In the genomic region with DNA sequence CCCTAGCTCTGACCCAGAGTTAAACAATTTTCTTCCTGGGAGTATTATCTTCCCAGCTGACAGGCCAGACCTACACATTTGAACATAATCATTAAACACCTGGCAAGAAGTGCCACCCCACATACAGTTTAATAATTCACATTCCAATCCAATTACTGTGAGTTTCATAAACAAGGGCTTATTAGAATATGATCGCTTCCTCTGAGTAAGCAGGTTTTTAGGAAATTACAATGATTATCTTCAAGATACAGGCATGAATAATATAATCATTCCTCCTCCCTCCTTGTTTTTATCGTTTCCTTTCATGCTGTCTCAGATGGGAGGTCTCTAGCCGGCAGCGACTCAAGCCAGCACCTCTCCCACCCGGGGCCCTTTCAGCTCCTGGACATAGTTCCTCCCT, we compare ENCODE assay signal across 29 cellular contexts. TPM values are rescaled to one million over a fixed set of nuclear protein-coding genes. Genes with fewer than 3 reads are reported as not detected.
DNase-seq lines count a peak whose midpoint lies in the region; ATAC-seq and TF ChIP-seq lines count a peak whose summit lies in the region.
"Had no signal": no experiment of that assay in that cellular context is flagged by ENCODE, and none has a peak within 500 bp of the region (broad histone marks: within the 10 kb centered on the region; RNA-seq: fewer than 3 reads in every experiment).

No MANE protein-coding gene starts in this region.

- no peak overlapping the region for H3K4ac ChIP-seq in trophoblast cell (ENCODE audit: low read depth, low read length)

- H2BK5ac ChIP-seq in trophoblast cell (ENCODE audit: low read depth, low read length, poor library complexity): no peak overlapping the region

- H3K27ac ChIP-seq in HCT116 (ENCODE audit: low read depth, low read length): no peak overlapping the region
- no peak overlapping the region for H3K27ac ChIP-seq in RWPE1
- no peak overlapping the region for H3K27ac ChIP-seq in trophoblast cell (ENCODE audit: low read depth, low read length)
- H3K27ac ChIP-seq: body of pancreas, C4-2B, colonic mucosa, heart right ventricle, left ventricle myocardium inferior, suprapubic skin, vagina had no signal

- no peak overlapping the region for H3K18ac ChIP-seq in trophoblast cell (ENCODE audit: low read length)

- no peaks in the 10 kb centered on the region for H4K20me1 ChIP-seq in HCT116 (ENCODE audit: insufficient read depth)

- no TSS peak for BruUV-seq in HCT116 (replicated peaks; lab: Mats Ljungman, UMichigan)

- no peak overlapping the region for H2AFZ ChIP-seq in HCT116 (ENCODE audit: low read depth, low read length, poor library complexity, severe bottlenecking)
- no peak overlapping the region for H2AFZ ChIP-seq in trophoblast cell (ENCODE audit: insufficient read depth, low read length, poor library complexity)

- CTCF ChIA-PET in HCT116 (lab: Charles Lee): interaction anchor here (3.0 kb wide), 1 partner anchor 25 kb away, joined by 13 read pairs; no protein-coding TSS in a partner anchor
- CTCF ChIA-PET in RWPE1 (lab: Yijun Ruan, JAX): no interaction called here

- H3K36me3 ChIP-seq in HCT116 (ENCODE audit: control insufficient read depth in 1 of 2, insufficient read depth in 2 of 2, low read length in 2 of 2) (no peaks in the 10 kb centered on the region), trophoblast cell (ENCODE audit: control insufficient read depth in 1 of 2, insufficient read depth in 2 of 2, low read length in 2 of 2) (no peaks in the 10 kb centered on the region)
- H3K36me3 ChIP-seq: colonic mucosa, heart right ventricle, left ventricle myocardium inferior, suprapubic skin, vagina had no signal

- no peak overlapping the region for H4K12ac ChIP-seq in trophoblast cell (ENCODE audit: low read depth, low read length)

- no peak overlapping the region for H2AK5ac ChIP-seq in trophoblast cell (ENCODE audit: low read length)

- H4K8ac ChIP-seq in trophoblast cell (ENCODE audit: low read depth, low read length): no peak overlapping the region

- no peaks in the 10 kb centered on the region for H3K79me2 ChIP-seq in HCT116 (ENCODE audit: insufficient read depth, low read length)
- H3K79me2 ChIP-seq in trophoblast cell (ENCODE audit: control insufficient read depth, insufficient read depth, low read length, poor library complexity): no peaks in the 10 kb centered on the region

- no peak overlapping the region for H3K23ac ChIP-seq in trophoblast cell (ENCODE audit: low read length)

- H2BK12ac ChIP-seq in trophoblast cell (ENCODE audit: low read length): no peak overlapping the region

- H3K9me3 ChIP-seq in HCT116 (ENCODE audit: control insufficient read depth in 1 of 2, insufficient read depth in 1 of 2, low read depth in 1 of 2, low read length in 2 of 2): no peaks in the 10 kb centered on the region
- H3K9me3 ChIP-seq in trophoblast cell (ENCODE audit: insufficient read depth, low read depth, low read length): no peaks in the 10 kb centered on the region
- H3K9me3 ChIP-seq: body of pancreas, colonic mucosa, suprapubic skin, vagina had no signal

- ATAC-seq in HCT116: no peak
- ATAC-seq: activated CD4-positive, CD25-positive, alpha-beta regulatory T cell treated with anti-CD3 and anti-CD28 coated beads, Interleukin-2, amount 50 U/mL, for 24 hours; body of pancreas; heart right ventricle; natural killer cell; Right ventricle myocardium inferior; stimulated activated memory B cell treated with anti-CD40 and anti-IgM and Interleukin-4, amounts not matched to agents 10 μg/mL and 1 μg/mL and 100 μg/mL, for 72 hours had no signal

- H3K14ac ChIP-seq in trophoblast cell (ENCODE audit: low read length): no peak overlapping the region

- H3K4me2 ChIP-seq in HCT116 (ENCODE audit: low read length) (0 out of 2 replicates have a peak overlapping the region, but pooled peaks have one; percentile 9), trophoblast cell (ENCODE audit: low read length) (no peak overlapping the region)

- no CpG with 5 or more reads among the region's 5 CpGs for WGBS in trophoblast cell (ENCODE audit: extremely low coverage, insufficient coverage, insufficient read length)

- no peak overlapping the region for H4K91ac ChIP-seq in trophoblast cell (ENCODE audit: low read depth, low read length)

- TF ChIP-seq POLR2A in HCT116 (IDR thresholded peaks at IDR 0.05; ENCODE audit: borderline replicate concordance, extremely low read depth, insufficient read depth, insufficient read length): no peak

- H3K9ac ChIP-seq in HCT116 (ENCODE audit: low read length) (no peak overlapping the region), trophoblast cell (ENCODE audit: low read length) (no peak overlapping the region)

- H3K79me1 ChIP-seq in trophoblast cell (ENCODE audit: low read length): no peaks in the 10 kb centered on the region

- H3K4me3 ChIP-seq in HCT116 (replicated peaks in 1 of 2; ENCODE audit: low read depth in 1 of 2, low read length in 2 of 2): no peak overlapping the region
- no peak overlapping the region for H3K4me3 ChIP-seq in trophoblast cell (ENCODE audit: low read depth, low read length)
- H3K4me3 ChIP-seq: body of pancreas, colonic mucosa, heart right ventricle, left ventricle myocardium inferior, suprapubic skin, vagina had no signal

- RAD21 ChIA-PET in HCT116 (lab: Charles Lee; ENCODE audit: low non-redundant PET in 1 of 2, low total read pairs in 2 of 2, uncharacterized antibody in 2 of 2, unreplicated experiment in 2 of 2): no interaction called here

- H3K27me3 ChIP-seq in HCT116 (ENCODE audit: insufficient read depth, low read length) (no peaks in the 10 kb centered on the region), trophoblast cell (ENCODE audit: insufficient read depth, low read length) (no peaks in the 10 kb centered on the region)
- H3K27me3 ChIP-seq: body of pancreas, colonic mucosa, heart right ventricle, suprapubic skin, vagina had no signal

- no peak overlapping the region for H2BK120ac ChIP-seq in trophoblast cell (ENCODE audit: insufficient read depth, low read length, poor library complexity)

- no peak for TF ChIP-seq RAD21 in HCT116 (IDR thresholded peaks at IDR 0.05; ENCODE audit: low read depth)

- H3K9me2 ChIP-seq in HCT116 (ENCODE audit: insufficient read depth): no peaks in the 10 kb centered on the region

- intact Hi-C loops in HCT116 (cut with micrococcal nuclease): no loop called here
- intact Hi-C loops in cardiac septum (cut with DNase I): no loop called here

- POLR2A ChIA-PET in HCT116 (lab: Charles Lee) (no interaction called here), RWPE1 (lab: Yijun Ruan, JAX; ENCODE audit: low non-redundant PET) (no interaction called here)

- H3K4me1 ChIP-seq in HCT116 (ENCODE audit: control insufficient read depth in 1 of 2, insufficient read depth in 2 of 2, low read length in 2 of 2): peaks cover 4 to 16% of the 10 kb centered on the region in 2 experiments; a peak in 2 of 4 replicates
- no peaks in the 10 kb centered on the region for H3K4me1 ChIP-seq in trophoblast cell (ENCODE audit: control insufficient read depth in 1 of 2, insufficient read depth in 2 of 2, low read length in 2 of 2)
- H3K4me1 ChIP-seq: body of pancreas, colonic mucosa, heart right ventricle, left ventricle myocardium inferior, suprapubic skin, vagina had no signal

- DNase-seq in HCT116 (ENCODE audit: low read depth, low spot score) (no peak), RWPE1 (ENCODE audit: low spot score) (peak; percentile 72), dermis blood vessel endothelial cell (peak; percentile 81), kidney tubule cell (ENCODE audit: low spot score) (peak; percentile 64), trophoblast cell (no peak), cardiac septum (ENCODE audit: low spot score) (no peak), islet precursor cell (no peak), glomerular visceral epithelial cell (ENCODE audit: extremely low spot score) (no peak)
- DNase-seq: activated CD4-positive, alpha-beta memory T cell treated with anti-CD3 and anti-CD28 coated beads, Interleukin-2, amount 10 ng/mL, durations not matched to agents 7 days and 5 days; body of pancreas; colonic mucosa; DND-41; endodermal cell; heart right ventricle; left ventricle myocardium inferior; midbrain; natural killer cell; NCI-H1105; NCI-H2029 treated with DMSO at 0.1 percent for 48 hours; NCI-H82; stimulated activated CD4-positive, alpha-beta T cell treated with anti-CD3 and anti-CD28 coated beads, Interleukin-4, amount 100 ng/mL, for 1 hour; T1000 had no signal

- TF ChIP-seq CTCF in HCT116 (IDR thresholded peaks at IDR 0.05 in 2 of 3, conservative IDR thresholded peaks at IDR 0.05 in 1 of 3; ENCODE audit: borderline replicate concordance in 1 of 3, insufficient read depth in 1 of 3, low read depth in 2 of 3, low read length in 2 of 3) (no peak), RWPE1 (conservative IDR thresholded peaks at IDR 0.05; ENCODE audit: low read depth) (no peak)

TF ChIP-seq in HCT116, 20 proteins besides CTCF, POLR2A, EP300 and RAD21:
- TF ChIP-seq FOSL1 (IDR thresholded peaks at IDR 0.05; ENCODE audit: low read depth) (no peak), POLR2AphosphoS5 (IDR thresholded peaks at IDR 0.05; ENCODE audit: low read depth, low read length) (no peak), EZH2 (IDR thresholded peaks at IDR 0.05) (no peak), ZNF274 (IDR thresholded peaks at IDR 0.05; ENCODE audit: low read depth, low read length) (no peak), SIN3A (IDR thresholded peaks at IDR 0.05; ENCODE audit: low read depth) (no peak)
- TF ChIP-seq, protein P1, sequence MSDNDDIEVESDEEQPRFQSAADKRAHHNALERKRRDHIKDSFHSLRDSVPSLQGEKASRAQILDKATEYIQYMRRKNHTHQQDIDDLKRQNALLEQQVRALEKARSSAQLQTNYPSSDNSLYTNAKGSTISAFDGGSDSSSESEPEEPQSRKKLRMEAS (IDR thresholded peaks at IDR 0.05): no peak
- TF ChIP-seq, protein P2, sequence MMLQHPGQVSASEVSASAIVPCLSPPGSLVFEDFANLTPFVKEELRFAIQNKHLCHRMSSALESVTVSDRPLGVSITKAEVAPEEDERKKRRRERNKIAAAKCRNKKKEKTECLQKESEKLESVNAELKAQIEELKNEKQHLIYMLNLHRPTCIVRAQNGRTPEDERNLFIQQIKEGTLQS (IDR thresholded peaks at IDR 0.05): no peak

RNA-seq across cellular contexts. Expression of a gene that starts 15.8 kb away (rescaled TPM):
- total RNA-seq in HCT116 (2021; ENCODE audit: unreplicated experiment): 0.12 TPM
- 0.02 and 0.05 TPM in 2 replicates for polyA plus RNA-seq in HCT116 (2012)
- total RNA-seq in dermis blood vessel endothelial cell: 0.17 and 0.42 TPM in 2 replicates
- polyA plus RNA-seq in trophoblast cell (2013): 0.01 TPM in 1 of 2 replicates, not detected in the other
- 0.13 TPM for total RNA-seq in cardiac septum
- total RNA-seq: activated CD4-positive, alpha-beta memory T cell treated with anti-CD3 and anti-CD28 coated beads, Interleukin-2, amount 10 ng/mL, durations not matched to agents 7 days and 5 days; colonic mucosa; left ventricle myocardium inferior; natural killer cell; osteocyte; Right ventricle myocardium inferior; vagina had no signal
- polyA plus RNA-seq: heart right ventricle had no signal

RNA-seq across cellular contexts. Expression of a gene that starts 56.9 kb away (rescaled TPM):
- total RNA-seq in HCT116 (2021; ENCODE audit: unreplicated experiment): 68.3 TPM
- 74.6 and 96.9 TPM in 2 replicates for polyA plus RNA-seq in HCT116 (2012)
- 24.0 and 35.6 TPM in 2 replicates for total RNA-seq in dermis blood vessel endothelial cell
- polyA plus RNA-seq in trophoblast cell (2013): 60.2 and 61.9 TPM in 2 replicates
- 60.8 TPM for total RNA-seq in cardiac septum

RNA-seq across cellular contexts. Expression of a gene that starts 59.7 kb away (rescaled TPM):
- total RNA-seq in HCT116 (2021; ENCODE audit: unreplicated experiment) (35.9 TPM), dermis blood vessel endothelial cell (19.7 and 27.5 TPM in 2 replicates), cardiac septum (14.2 TPM)
- polyA plus RNA-seq in HCT116 (2012): 8.8 and 11.1 TPM in 2 replicates
- polyA plus RNA-seq in trophoblast cell (2013): 5.5 and 5.9 TPM in 2 replicates

Comparison
In these comparisons a context has a peak if more than half of its experiments do, and no peak if none do; other contexts are left out.
1. DNase-seq: peak in RWPE1 (single experiment), dermis blood vessel endothelial cell (single experiment) and kidney tubule cell (single experiment); none in HCT116 (single experiment), trophoblast cell (0 of 2), cardiac septum (single experiment), islet precursor cell (single experiment) and glomerular visceral epithelial cell (single experiment).